25 cellular contexts compared by ENCODE assay signal in the genomic region with DNA sequence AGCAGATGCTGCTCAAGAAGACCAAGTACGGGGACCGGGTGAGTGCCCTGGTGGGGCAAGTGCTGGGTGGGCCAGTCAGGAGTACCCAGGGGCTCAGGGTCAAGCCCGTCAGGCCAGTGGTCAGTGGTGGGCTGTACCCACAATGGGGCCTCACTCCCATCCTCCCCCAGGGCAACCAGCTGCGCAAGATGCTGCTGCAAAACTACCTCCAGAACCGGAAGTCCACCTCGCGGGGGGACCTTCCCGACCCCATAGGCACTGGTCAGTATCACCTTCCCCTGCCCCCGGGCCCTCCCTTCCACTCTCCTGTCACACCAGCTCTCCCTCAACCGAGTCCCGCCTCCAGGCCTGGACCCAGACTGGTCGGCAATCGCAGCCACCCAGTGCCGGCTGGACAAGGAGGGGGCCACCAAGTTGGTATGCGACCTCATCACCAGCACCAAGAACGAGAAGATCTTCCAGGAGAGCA. TPM values are rescaled to one million over a fixed set of nuclear protein-coding genes. Genes with fewer than 3 reads are reported as not detected.
DNase-seq lines count a peak whose midpoint lies in the region; ATAC-seq and TF ChIP-seq lines count a peak whose summit lies in the region.
"Had no signal": no experiment of that assay in that cellular context is flagged by ENCODE, and none has a peak within 500 bp of the region (broad histone marks: within the 10 kb centered on the region; RNA-seq: fewer than 3 reads in every experiment).

No MANE protein-coding gene starts in this region.

- H3K4me1 Mint-ChIP-seq in activated CD8-positive, alpha-beta T cell treated with anti-CD3 and anti-CD28 coated beads, Interleukin-2, amount 10 ng/mL, durations not matched to agents 7 days and 5 days (ENCODE audit: low read depth) = peaks cover 23% of the 10 kb centered on the region

- in situ Hi-C loops in IMR-90 (cut with MboI; ENCODE audit: low sequenced_read_pairs) = no loop called here

- no peak overlapping the region for H3K56ac ChIP-seq in IMR-90 (ENCODE audit: extremely low read depth, insufficient read depth, low read length)

- no peak overlapping the region for H4K5ac ChIP-seq in IMR-90 (ENCODE audit: low read depth, low read length)

- no peak overlapping the region for H3K4me3 Mint-ChIP-seq in activated CD8-positive, alpha-beta T cell treated with anti-CD3 and anti-CD28 coated beads, Interleukin-2, amount 10 ng/mL, durations not matched to agents 7 days and 5 days
- H3K4me3 Mint-ChIP-seq: CD8-positive, alpha-beta T cell had no signal

- H3K4me3 ChIP-seq in left ventricle myocardium inferior (no peak overlapping the region), IMR-90 (ENCODE audit: insufficient read depth, low read depth, low read length) (no peak overlapping the region), osteoblast (ENCODE audit: insufficient read depth, low read length) (no peak overlapping the region)
- H3K4me3 ChIP-seq: A549 had no signal

- no peaks in the 10 kb centered on the region for H3K79me2 ChIP-seq in osteoblast (ENCODE audit: insufficient read depth, low read length)

- H3K4ac ChIP-seq in IMR-90 (ENCODE audit: low read depth, low read length) = no peak overlapping the region

- H3K27ac ChIP-seq in left ventricle myocardium inferior (replicated peaks) = no peak overlapping the region
- H3K27ac ChIP-seq in IMR-90 (ENCODE audit: insufficient read depth, low read length) = no peak overlapping the region
- H3K27ac ChIP-seq in osteoblast (ENCODE audit: low read depth, low read length) = no peak overlapping the region
- H3K27ac ChIP-seq: A549, C4-2B had no signal

- H3K27me3 ChIP-seq in left ventricle myocardium inferior (ENCODE audit: low read depth) (no peaks in the 10 kb centered on the region), IMR-90 (ENCODE audit: control insufficient read depth, insufficient read depth, low read length) (no peaks in the 10 kb centered on the region), osteoblast (ENCODE audit: insufficient read depth, low read length) (no peaks in the 10 kb centered on the region)

- TF ChIP-seq CTCF in left ventricle myocardium inferior (IDR thresholded peaks at IDR 0.05; ENCODE audit: borderline replicate concordance) = no peak
- TF ChIP-seq CTCF in IMR-90 (conservative IDR thresholded peaks at IDR 0.05; ENCODE audit: low read depth, low read length) = no peak
- no peak for TF ChIP-seq CTCF in osteoblast (IDR thresholded peaks at IDR 0.05; ENCODE audit: extremely low read depth, low read depth, low read length)

- H2BK120ac ChIP-seq in IMR-90 (ENCODE audit: low read depth, low read length) = no peak overlapping the region

- dilution Hi-C loops in IMR-90 (cut with HindIII; ENCODE audit: low sequenced_read_pairs, unreplicated experiment) = no loop called here

- no peak overlapping the region for H3K18ac ChIP-seq in IMR-90 (ENCODE audit: low read depth, low read length)

- H3K14ac ChIP-seq in IMR-90 (replicated peaks; ENCODE audit: low read depth, low read length) = no peak overlapping the region

- no peak overlapping the region for H3K9ac ChIP-seq in IMR-90 (ENCODE audit: low read depth, low read length)

- H3K9me3 ChIP-seq in left ventricle myocardium inferior (replicated peaks) (no peaks in the 10 kb centered on the region), IMR-90 (ENCODE audit: control insufficient read depth, insufficient read depth, low read length) (no peaks in the 10 kb centered on the region), osteoblast (ENCODE audit: low read depth, low read length) (no peaks in the 10 kb centered on the region)
- H3K9me3 ChIP-seq: A549, Caco-2 had no signal

- no peak for TF ChIP-seq RAD21 in IMR-90 (IDR thresholded peaks at IDR 0.05; ENCODE audit: low read length)

- no peak overlapping the region for H4K91ac ChIP-seq in IMR-90 (ENCODE audit: insufficient read depth, low read depth, low read length)

- H2BK20ac ChIP-seq in IMR-90 (ENCODE audit: low read depth, low read length) = no peak overlapping the region

- H3K9me1 ChIP-seq in IMR-90 (ENCODE audit: insufficient read depth, low read length) = no peaks in the 10 kb centered on the region

- no peak for TF ChIP-seq POLR2A in IMR-90 (IDR thresholded peaks at IDR 0.05; ENCODE audit: low read depth, low read length)

- no peaks in the 10 kb centered on the region for H3K27me3 Mint-ChIP-seq in activated CD8-positive, alpha-beta T cell treated with anti-CD3 and anti-CD28 coated beads, Interleukin-2, amount 10 ng/mL, durations not matched to agents 7 days and 5 days (ENCODE audit: low read depth)

- no peak overlapping the region for H4K8ac ChIP-seq in IMR-90 (ENCODE audit: low read depth in 2 of 2, low read length in 2 of 2)

- ATAC-seq in Right ventricle myocardium inferior (no peak), IMR-90 (ENCODE audit: low read depth) (no peak)
- no peak for ATAC-seq in activated CD8-positive, alpha-beta T cell treated with anti-CD3 and anti-CD28 coated beads, Interleukin-2, amount 10 ng/mL, durations not matched to agents 7 days and 5 days
- ATAC-seq: A549 had no signal

- no peak overlapping the region for H2AFZ ChIP-seq in IMR-90 (replicated peaks; ENCODE audit: low read length, poor library complexity)
- H2AFZ ChIP-seq in osteoblast (ENCODE audit: low read length) = no peak overlapping the region

- H4K20me1 ChIP-seq in IMR-90 (ENCODE audit: insufficient read depth, low read length) (no peaks in the 10 kb centered on the region), osteoblast (ENCODE audit: insufficient read depth, low read length) (no peaks in the 10 kb centered on the region)

- H3K9me3 Mint-ChIP-seq in activated CD8-positive, alpha-beta T cell treated with anti-CD3 and anti-CD28 coated beads, Interleukin-2, amount 10 ng/mL, durations not matched to agents 7 days and 5 days (ENCODE audit: insufficient read depth) = no peaks in the 10 kb centered on the region
- H3K9me3 Mint-ChIP-seq: CD8-positive, alpha-beta T cell had no signal

- H3K36me3 Mint-ChIP-seq in activated CD8-positive, alpha-beta T cell treated with anti-CD3 and anti-CD28 coated beads, Interleukin-2, amount 10 ng/mL, durations not matched to agents 7 days and 5 days (ENCODE audit: low read depth) = peaks cover 75% of the 10 kb centered on the region

- CTCF ChIA-PET in IMR-90 (lab: Yijun Ruan, JAX) = no interaction called here
- CTCF ChIA-PET in activated CD8-positive, alpha-beta T cell treated with anti-CD3 and anti-CD28 coated beads, Interleukin-2, amount 10 ng/mL, durations not matched to agents 7 days and 5 days (lab: Charles Lee) = interaction anchor here (1.2 to 2.3 kb wide), 2 partner anchors 16 to 77 kb away, joined by 3 to 20 read pairs; no protein-coding TSS in a partner anchor

- DNase-seq in Right ventricle myocardium inferior (ENCODE audit: missing footprints) (peak; percentile 62), left ventricle myocardium inferior (no peak), IMR-90 (no peak), osteoblast (ENCODE audit: insufficient read length, low spot score, missing footprints) (peak; percentile 54), C1 segment of cervical spinal cord (lab: John Stamatoyannopoulos, UW) (no peak), DMS114 treated with DMSO at 0.1 percent for 48 hours (lab: John Stamatoyannopoulos, UW; ENCODE audit: unreplicated experiment) (no peak), amygdala (lab: John Stamatoyannopoulos, UW) (no peak)
- no peak for DNase-seq in activated CD8-positive, alpha-beta T cell treated with anti-CD3 and anti-CD28 coated beads, Interleukin-2, amount 10 ng/mL, durations not matched to agents 7 days and 5 days
- DNase-seq: AML-193; Caco-2; CD8-positive, alpha-beta T cell; DMS 273 treated with DMSO at 0.1 percent for 48 hours; DMS79 treated with DMSO at 0.1 percent for 48 hours; GF-D8; KBM-7; MV-4-11; NCI-H1105; NCI-H146; NCI-H1930; NCI-H446; NCI-H524 treated with DMSO at 0.1 percent for 48 hours; NCI-H774; SHP77 had no signal

- no peak overlapping the region for H2BK15ac ChIP-seq in IMR-90 (ENCODE audit: low read depth, low read length)

- 100% methylated on average over 3 of the region's 16 CpGs; no CpG with 5 or more reads in 1 of the 2 experiments for WGBS in IMR-90 (ENCODE audit: extremely low coverage in 2 of 2, insufficient read length in 1 of 2), 2 experiments

- H3K4me1 ChIP-seq in left ventricle myocardium inferior (no peaks in the 10 kb centered on the region), IMR-90 (ENCODE audit: control insufficient read depth, insufficient read depth, low read length) (no peaks in the 10 kb centered on the region), osteoblast (ENCODE audit: insufficient read depth, low read length) (no peaks in the 10 kb centered on the region)
- H3K4me1 ChIP-seq: A549, Caco-2 had no signal

- POLR2A ChIA-PET in IMR-90 (lab: Charles Lee; ENCODE audit: unreplicated experiment) = no interaction called here
- POLR2A ChIA-PET in activated CD8-positive, alpha-beta T cell treated with anti-CD3 and anti-CD28 coated beads, Interleukin-2, amount 10 ng/mL, durations not matched to agents 7 days and 5 days (lab: Charles Lee) = interaction anchor here (1.2 to 1.9 kb wide), 2 partner anchors 10 to 13 kb away, joined by 3 to 8 read pairs; no protein-coding TSS in a partner anchor

- intact Hi-C loops in Right ventricle myocardium inferior (cut with DNase I) (no loop called here), left ventricle myocardium inferior (cut with micrococcal nuclease) (no loop called here), IMR-90 (cut with micrococcal nuclease) (no loop called here)

- H3K4me2 ChIP-seq in IMR-90 (ENCODE audit: low read depth, low read length) = no peak overlapping the region
- H3K4me2 ChIP-seq in osteoblast (ENCODE audit: insufficient read depth, low read length) = no peak overlapping the region
- H3K4me2 ChIP-seq: A549 had no signal

- peak overlapping the region; percentile 5 for H2AK9ac ChIP-seq in IMR-90 (replicated peaks; ENCODE audit: low read depth, low read length, poor library complexity)

- BruUV-seq in IMR-90 (replicated peaks; lab: Mats Ljungman, UMichigan) = no TSS peak

- H3K36me3 ChIP-seq in left ventricle myocardium inferior = peaks cover 80% of the 10 kb centered on the region
- peaks cover 8% of the 10 kb centered on the region for H3K36me3 ChIP-seq in IMR-90 (ENCODE audit: control insufficient read depth, insufficient read depth, low read length)
- H3K36me3 ChIP-seq in osteoblast (ENCODE audit: insufficient read depth, low read length) = peaks cover 33% of the 10 kb centered on the region

- no peak overlapping the region for H3K23ac ChIP-seq in IMR-90 (ENCODE audit: low read depth, low read length)

- H2AK5ac ChIP-seq in IMR-90 (ENCODE audit: low read depth, low read length) = no peak overlapping the region

- H3K79me1 ChIP-seq in IMR-90 (ENCODE audit: low read depth in 1 of 2, low read length in 2 of 2) = no peaks in the 10 kb centered on the region

- H3K27ac Mint-ChIP-seq in activated CD8-positive, alpha-beta T cell treated with anti-CD3 and anti-CD28 coated beads, Interleukin-2, amount 10 ng/mL, durations not matched to agents 7 days and 5 days = peak overlapping the region; percentile 69

- no peak overlapping the region for H2BK5ac ChIP-seq in IMR-90 (ENCODE audit: low read depth, low read length, poor library complexity, severe bottlenecking)

RNA-seq across cellular contexts. Expression of gene UQCC2, which starts 27.0 kb away (rescaled TPM):
- 215 TPM for total RNA-seq in Right ventricle myocardium inferior
- 199 TPM for total RNA-seq in left ventricle myocardium inferior
- 13.8 and 23.1 TPM in 2 replicates for total RNA-seq in IMR-90 (2012; rRNA removed)
- 34.5 and 44.5 TPM in 2 replicates for polyA plus RNA-seq in IMR-90 (2012; rRNA removed)
- polyA plus RNA-seq in IMR-90 (2012; cell fraction: cytosol; rRNA removed) = 28.0 and 38.5 TPM in 2 replicates
- polyA plus RNA-seq in IMR-90 (2012; cell fraction: nucleus; rRNA removed; ENCODE audit: low replicate concordance) = 18.4 and 25.0 TPM in 2 replicates
- 10 to 100 TPM; 88.1 to 89.6 TPM for total RNA-seq in activated CD8-positive, alpha-beta T cell treated with anti-CD3 and anti-CD28 coated beads, Interleukin-2, amount 10 ng/mL, durations not matched to agents 7 days and 5 days
- total RNA-seq in osteoblast = 15.2 and 20.0 TPM in 2 replicates

Comparison
In these comparisons a context has a peak if more than half of its experiments do, and no peak if none do; other contexts are left out.
1. DNase-seq: peak in Right ventricle myocardium inferior (single experiment) and osteoblast (single experiment); none in left ventricle myocardium inferior (single experiment), IMR-90 (single experiment), activated CD8-positive, alpha-beta T cell treated with anti-CD3 and anti-CD28 coated beads, Interleukin-2, amount 10 ng/mL, durations not matched to agents 7 days and 5 days (single experiment), C1 segment of cervical spinal cord (0 of 14), DMS114 treated with DMSO at 0.1 percent for 48 hours (single experiment) and amygdala (0 of 56).